Comparison of ENCODE assay signal across 19 cellular contexts in genomic region chr16:30033270-30033669, GRCh38. TPM values are rescaled to one million over a fixed set of nuclear protein-coding genes. Genes with fewer than 3 reads are reported as not detected.
DNase-seq lines count a peak whose midpoint lies in the region; ATAC-seq and FAIRE-seq lines count a peak whose summit lies in the region.
"Had no signal": no experiment of that assay in that cellular context is flagged by ENCODE, and none has a peak within 500 bp of the region (broad histone marks: within the 10 kb centered on the region; RNA-seq: fewer than 3 reads in every experiment).

No MANE protein-coding gene starts in this region.

- peaks cover 12% of the 10 kb centered on the region for H3K4me1 Mint-ChIP-seq in activated naive CD8-positive, alpha-beta T cell treated with anti-CD3 and anti-CD28 coated beads, Interleukin-2, amount 50 U/mL, for 24 hours
- peaks cover 6% of the 10 kb centered on the region for H3K4me1 Mint-ChIP-seq in activated naive CD8-positive, alpha-beta T cell treated with anti-CD3 and anti-CD28 coated beads for 36 hours
- H3K4me1 Mint-ChIP-seq in T-helper 17 cell = peaks cover 8% of the 10 kb centered on the region

- no peak for DNase-seq in activated naive CD8-positive, alpha-beta T cell treated with anti-CD3 and anti-CD28 coated beads, Interleukin-2, amount 50 U/mL, for 24 hours
- DNase-seq in activated naive CD8-positive, alpha-beta T cell treated with anti-CD3 and anti-CD28 coated beads for 36 hours = no peak
- DNase-seq in GM18507 (ENCODE audit: extremely low spot score, insufficient read length, low read depth) (no peak), T-helper 17 cell (no peak), renal cortical epithelial cell (ENCODE audit: low read depth) (peak; percentile 65)
- no peak for DNase-seq in effector CD4-positive, alpha-beta T cell
- DNase-seq: activated effector memory CD4-positive, alpha-beta T cell treated with anti-CD3 and anti-CD28 coated beads, Interleukin-2, amount 50 U/mL, for 16 hours; CD4-positive, alpha-beta T cell; DMS 273 treated with DMSO at 0.1 percent for 48 hours; heart right ventricle; NCI-H2081 treated with DMSO at 0.1 percent for 48 hours; NCI-H446; occipital lobe; PC-3; stimulated activated CD4-positive, alpha-beta T cell treated with anti-CD3 and anti-CD28 coated beads, Interleukin-2, amount 100 ng/mL, for 48 hours; tibial artery had no signal

- peaks cover 47% of the 10 kb centered on the region for H3K27me3 Mint-ChIP-seq in activated naive CD8-positive, alpha-beta T cell treated with anti-CD3 and anti-CD28 coated beads, Interleukin-2, amount 50 U/mL, for 24 hours
- peaks cover 63% of the 10 kb centered on the region for H3K27me3 Mint-ChIP-seq in activated naive CD8-positive, alpha-beta T cell treated with anti-CD3 and anti-CD28 coated beads for 36 hours
- H3K27me3 Mint-ChIP-seq in T-helper 17 cell = peaks cover 25% of the 10 kb centered on the region

- H3K4me3 Mint-ChIP-seq in activated naive CD8-positive, alpha-beta T cell treated with anti-CD3 and anti-CD28 coated beads, Interleukin-2, amount 50 U/mL, for 24 hours = no peak overlapping the region
- H3K4me3 Mint-ChIP-seq in activated naive CD8-positive, alpha-beta T cell treated with anti-CD3 and anti-CD28 coated beads for 36 hours = no peak overlapping the region
- H3K4me3 Mint-ChIP-seq in T-helper 17 cell = no peak overlapping the region
- H3K4me3 Mint-ChIP-seq: CD4-positive, alpha-beta T cell; stimulated activated naive CD8-positive, alpha-beta T cell treated with anti-CD3 and anti-CD28 coated beads, Interleukin-15, Interleukin-2, amounts not matched to agents 100 ng/mL and 50 ng/mL, for 24 hours had no signal

- peak; percentile 9 for ATAC-seq in activated naive CD8-positive, alpha-beta T cell treated with anti-CD3 and anti-CD28 coated beads, Interleukin-2, amount 50 U/mL, for 24 hours
- ATAC-seq in T-helper 17 cell (peak; percentile 24), HG03354 (IDR thresholded peaks at IDR 0.05; ENCODE audit: poor library complexity, severe bottlenecking, unreplicated experiment) (no peak)
- ATAC-seq: heart right ventricle, PC-3 had no signal

- H3K27ac Mint-ChIP-seq in activated naive CD8-positive, alpha-beta T cell treated with anti-CD3 and anti-CD28 coated beads, Interleukin-2, amount 50 U/mL, for 24 hours = no peak overlapping the region
- H3K27ac Mint-ChIP-seq in activated naive CD8-positive, alpha-beta T cell treated with anti-CD3 and anti-CD28 coated beads for 36 hours = no peak overlapping the region
- no peak overlapping the region for H3K27ac Mint-ChIP-seq in T-helper 17 cell
- H3K27ac Mint-ChIP-seq: CD4-positive, alpha-beta T cell; stimulated activated naive CD8-positive, alpha-beta T cell treated with anti-CD3 and anti-CD28 coated beads, Interleukin-15, Interleukin-2, amounts not matched to agents 100 ng/mL and 50 ng/mL, for 24 hours had no signal

- H3K36me3 Mint-ChIP-seq in activated naive CD8-positive, alpha-beta T cell treated with anti-CD3 and anti-CD28 coated beads, Interleukin-2, amount 50 U/mL, for 24 hours (ENCODE audit: low read depth) = no peaks in the 10 kb centered on the region
- no peaks in the 10 kb centered on the region for H3K36me3 Mint-ChIP-seq in activated naive CD8-positive, alpha-beta T cell treated with anti-CD3 and anti-CD28 coated beads for 36 hours
- H3K36me3 Mint-ChIP-seq in T-helper 17 cell (ENCODE audit: low read depth) = peaks cover 2% of the 10 kb centered on the region

- FAIRE-seq in GM18507 (lab: Jason Lieb, UNC) = peak; percentile 64

- H3K9me3 ChIP-seq in T-helper 17 cell (ENCODE audit: control insufficient read depth, low read length, poor library complexity, severe bottlenecking) = no peaks in the 10 kb centered on the region
- H3K9me3 ChIP-seq: heart right ventricle, tibial artery had no signal

- no peaks in the 10 kb centered on the region for H3K9me3 Mint-ChIP-seq in activated naive CD8-positive, alpha-beta T cell treated with anti-CD3 and anti-CD28 coated beads, Interleukin-2, amount 50 U/mL, for 24 hours
- no peaks in the 10 kb centered on the region for H3K9me3 Mint-ChIP-seq in activated naive CD8-positive, alpha-beta T cell treated with anti-CD3 and anti-CD28 coated beads for 36 hours
- H3K9me3 Mint-ChIP-seq: CD4-positive, alpha-beta T cell; stimulated activated naive CD8-positive, alpha-beta T cell treated with anti-CD3 and anti-CD28 coated beads, Interleukin-15, Interleukin-2, amounts not matched to agents 100 ng/mL and 50 ng/mL, for 24 hours had no signal

RNA-seq across cellular contexts. Expression of gene TLCD3B, which starts 2.2 kb away (rescaled TPM):
- total RNA-seq in activated naive CD8-positive, alpha-beta T cell treated with anti-CD3 and anti-CD28 coated beads for 36 hours = 1 to 10 TPM; 1.2 to 2.0 TPM
- total RNA-seq in T-helper 17 cell = not detected
- total RNA-seq in renal cortical epithelial cell = 0.15 TPM in 1 of 2 replicates, not detected in the other
- total RNA-seq: CD4-positive, alpha-beta T cell; heart right ventricle; mesenteric fat pad had no signal

RNA-seq across cellular contexts. Expression of gene C16orf92, which starts 10.3 kb away (rescaled TPM):
- total RNA-seq in activated naive CD8-positive, alpha-beta T cell treated with anti-CD3 and anti-CD28 coated beads for 36 hours = not detected
- total RNA-seq in T-helper 17 cell (not detected), renal cortical epithelial cell (not detected in 2 replicates)
- total RNA-seq: CD4-positive, alpha-beta T cell; heart right ventricle; mesenteric fat pad; occipital lobe; PC-3 had no signal

RNA-seq across cellular contexts. Expression of gene DOC2A, which starts 22.4 kb away (rescaled TPM):
- 1 to 10 TPM in 1 of 2 experiments, under 1 TPM in 1; 0.89 to 1.4 TPM for total RNA-seq in activated naive CD8-positive, alpha-beta T cell treated with anti-CD3 and anti-CD28 coated beads for 36 hours
- under 1 TPM in 1 of 2 donors, not detected in 1; 0.16 TPM for total RNA-seq in T-helper 17 cell
- 0.80 TPM in 1 of 2 replicates, not detected in the other for total RNA-seq in renal cortical epithelial cell

RNA-seq across cellular contexts. Expression of gene ALDOA, which starts 32.3 kb away (rescaled TPM):
- 1,000 to 10,000 TPM; 2,800 to 2,893 TPM for total RNA-seq in activated naive CD8-positive, alpha-beta T cell treated with anti-CD3 and anti-CD28 coated beads for 36 hours
- 100 to 1,000 TPM; 421 to 426 TPM for total RNA-seq in T-helper 17 cell
- total RNA-seq in renal cortical epithelial cell = 525 and 1,258 TPM in 2 replicates

RNA-seq across cellular contexts. Expression of gene INO80E, which starts 37.2 kb away (rescaled TPM):
- total RNA-seq in activated naive CD8-positive, alpha-beta T cell treated with anti-CD3 and anti-CD28 coated beads for 36 hours = 10 to 100 TPM; 83.8 to 91.1 TPM
- total RNA-seq in T-helper 17 cell (10 to 100 TPM; 72.4 to 76.7 TPM), renal cortical epithelial cell (27.7 and 48.1 TPM in 2 replicates)
